ENCODE assay signal across 8 cellular contexts in the genomic region with DNA sequence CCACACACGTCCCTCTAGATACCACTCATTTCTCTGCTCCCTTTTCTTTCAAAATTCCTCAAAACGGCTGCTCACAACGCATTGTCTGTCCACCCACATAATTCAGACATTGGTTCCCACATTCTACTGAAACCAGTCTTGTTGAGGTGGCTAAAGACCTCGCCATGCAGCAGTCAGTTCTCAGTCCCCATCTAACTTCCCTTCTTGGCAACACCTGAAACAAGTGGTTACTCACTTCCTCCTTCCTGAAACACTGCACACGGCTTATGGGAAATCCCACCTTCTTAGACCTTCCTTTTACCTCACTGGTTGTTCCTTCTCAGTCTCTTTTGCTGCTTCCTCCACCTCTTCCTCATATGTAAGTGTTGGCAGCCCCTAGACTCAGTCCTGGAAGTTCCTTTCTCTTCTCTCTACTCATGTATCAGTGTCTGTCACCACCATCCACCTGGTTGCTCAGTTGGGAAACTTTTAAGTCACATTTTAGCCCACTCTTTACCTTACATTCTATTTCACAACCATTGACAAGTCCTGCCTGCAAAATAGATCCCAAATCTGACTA.
DNase-seq lines count a peak whose midpoint lies in the region; ATAC-seq and TF ChIP-seq lines count a peak whose summit lies in the region.

No MANE protein-coding gene starts in this region.

- H3K4me3 Mint-ChIP-seq in activated T-cell treated with anti-CD3 and anti-CD28 coated beads, Interleukin-2, amount 50 U/mL, for 24 hours, result peak overlapping the region; percentile 2
- no peak overlapping the region for H3K4me3 Mint-ChIP-seq in neural progenitor cell

- H3K4me2 ChIP-seq in Karpas-422 (ENCODE audit: low read depth, low read length, poor library complexity, severe bottlenecking) (no peak overlapping the region), neural progenitor cell (no peak overlapping the region)

- peak overlapping the region; percentile 93 for H3K27ac Mint-ChIP-seq in activated T-cell treated with anti-CD3 and anti-CD28 coated beads, Interleukin-2, amount 50 U/mL, for 24 hours
- peak overlapping the region; percentile 46 for H3K27ac Mint-ChIP-seq in neural progenitor cell

- ATAC-seq in HG02678 (IDR thresholded peaks at IDR 0.05; ENCODE audit: unreplicated experiment), result peak; percentile 97

- no peaks in the 10 kb centered on the region for H3K79me2 ChIP-seq in Karpas-422 (ENCODE audit: low read length)
- no peaks in the 10 kb centered on the region for H3K79me2 ChIP-seq in neural progenitor cell (ENCODE audit: low read depth)

- H4K20me1 ChIP-seq in Karpas-422 (ENCODE audit: insufficient read depth, low read depth, low read length), result no peaks in the 10 kb centered on the region
- no peaks in the 10 kb centered on the region for H4K20me1 ChIP-seq in neural progenitor cell (ENCODE audit: low read depth)

- no peak overlapping the region for H3K9ac ChIP-seq in Karpas-422 (ENCODE audit: low read length)
- no peak overlapping the region for H3K9ac ChIP-seq in neural progenitor cell

- no peaks in the 10 kb centered on the region for H3F3A ChIP-seq in neural progenitor cell (ENCODE audit: low read depth)

- H3K27me3 ChIP-seq in Karpas-422 (ENCODE audit: low read length) (no peaks in the 10 kb centered on the region), neural progenitor cell (no peaks in the 10 kb centered on the region)

- no peaks in the 10 kb centered on the region for H3K36me3 ChIP-seq in Karpas-422 (ENCODE audit: insufficient read depth, low read length)
- H3K36me3 ChIP-seq in neural progenitor cell, result no peaks in the 10 kb centered on the region

- no peak overlapping the region for H3K4me3 ChIP-seq in Karpas-422 (ENCODE audit: low read length)
- H3K4me3 ChIP-seq in neural progenitor cell, result no peak overlapping the region

- H3K4me1 ChIP-seq in Karpas-422 (ENCODE audit: low read length) (no peaks in the 10 kb centered on the region), neural progenitor cell (peaks cover 11% of the 10 kb centered on the region)

- H3K9me2 ChIP-seq in Karpas-422 (replicated peaks; ENCODE audit: insufficient read depth, low read length), result no peaks in the 10 kb centered on the region

- no peak for TF ChIP-seq CTCF in neural progenitor cell (IDR thresholded peaks at IDR 0.05)

- H3K27ac ChIP-seq in Karpas-422 (ENCODE audit: low read length) (no peak overlapping the region), neural progenitor cell (no peak overlapping the region)

- no peaks in the 10 kb centered on the region for H3K36me3 Mint-ChIP-seq in activated T-cell treated with anti-CD3 and anti-CD28 coated beads, Interleukin-2, amount 50 U/mL, for 24 hours (ENCODE audit: low read depth)
- H3K36me3 Mint-ChIP-seq in neural progenitor cell, result peaks cover 38% of the 10 kb centered on the region

- peak; percentile 42 for DNase-seq in activated T-cell treated with anti-CD3 and anti-CD28 coated beads, Interleukin-2, amount 50 U/mL, for 24 hours
- no peak for DNase-seq in activated T-cell treated with anti-CD3 and anti-CD28 coated beads, Interleukin-2, amount 50 U/mL, for 1 hour
- DNase-seq in Karpas-422, result peak; percentile 44
- DNase-seq in neural progenitor cell (ENCODE audit: low spot score), result no peak
- DNase-seq in A172 (ENCODE audit: low spot score), result no peak
- DNase-seq in LoVo (ENCODE audit: low spot score), result no peak
- DNase-seq in DMS 273 treated with DMSO at 0.1 percent for 48 hours (lab: John Stamatoyannopoulos, UW), result no peak

- H3K27me3 Mint-ChIP-seq in activated T-cell treated with anti-CD3 and anti-CD28 coated beads, Interleukin-2, amount 50 U/mL, for 24 hours, result no peaks in the 10 kb centered on the region
- H3K27me3 Mint-ChIP-seq in neural progenitor cell (ENCODE audit: insufficient read depth, low read depth), result peaks cover 6% of the 10 kb centered on the region

- H3K4me1 Mint-ChIP-seq in activated T-cell treated with anti-CD3 and anti-CD28 coated beads, Interleukin-2, amount 50 U/mL, for 24 hours (ENCODE audit: low read depth), result peaks cover 18% of the 10 kb centered on the region
- peaks cover 17% of the 10 kb centered on the region for H3K4me1 Mint-ChIP-seq in neural progenitor cell

- 0 out of 2 replicates have a peak overlapping the region, but pooled peaks have one; percentile 48 for H2AFZ ChIP-seq in Karpas-422 (ENCODE audit: low read length)
- no peak overlapping the region for H2AFZ ChIP-seq in neural progenitor cell (replicated peaks)

- H3K9me3 ChIP-seq in Karpas-422 (ENCODE audit: low read length) (no peaks in the 10 kb centered on the region), neural progenitor cell (ENCODE audit: low read depth) (peaks cover 5% of the 10 kb centered on the region)

- peaks cover 31% of the 10 kb centered on the region for H3K9me3 Mint-ChIP-seq in activated T-cell treated with anti-CD3 and anti-CD28 coated beads, Interleukin-2, amount 50 U/mL, for 24 hours
- H3K9me3 Mint-ChIP-seq in neural progenitor cell, result peaks cover 18% of the 10 kb centered on the region

Comparison
In these comparisons a context has a peak if more than half of its experiments do, and no peak if none do; other contexts are left out.
1. DNase-seq: peak in activated T-cell treated with anti-CD3 and anti-CD28 coated beads, Interleukin-2, amount 50 U/mL, for 24 hours (single experiment) and Karpas-422 (single experiment); none in activated T-cell treated with anti-CD3 and anti-CD28 coated beads, Interleukin-2, amount 50 U/mL, for 1 hour (single experiment), neural progenitor cell (single experiment), A172 (single experiment), LoVo (single experiment) and DMS 273 treated with DMSO at 0.1 percent for 48 hours (single experiment).